ENCODE assay signal across 12 cellular contexts in the genomic region with DNA sequence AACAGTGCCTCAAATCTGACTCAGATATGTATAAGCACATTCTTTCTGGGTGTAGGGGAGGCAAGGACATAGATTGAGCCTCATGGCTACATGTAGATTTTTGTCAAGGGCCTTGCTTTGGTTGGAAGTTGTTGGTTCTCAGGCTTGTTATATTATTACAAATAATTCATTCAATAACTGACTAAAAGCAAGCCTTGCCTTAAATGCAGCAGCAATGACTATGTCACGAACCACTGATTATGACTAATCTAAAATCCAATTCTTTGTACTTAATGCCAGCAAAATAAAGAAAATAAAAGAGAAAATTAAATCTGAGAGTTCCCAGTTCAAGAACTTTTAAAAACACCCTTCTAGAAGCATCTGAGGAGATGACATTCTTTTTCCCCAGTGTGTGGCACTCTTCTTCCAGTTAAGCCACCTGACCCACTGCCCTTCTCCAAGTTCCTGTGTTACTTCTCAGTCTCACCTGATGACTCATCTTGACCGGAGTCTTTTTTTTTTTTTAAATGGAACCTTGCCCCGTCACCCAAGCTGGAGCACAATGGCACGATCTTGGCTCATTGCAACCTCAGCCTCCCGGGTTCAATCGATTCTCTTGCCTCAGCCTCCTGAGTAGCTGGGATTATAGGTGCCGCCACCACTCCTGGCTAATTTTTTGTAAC.
A peak's percentile ranks its signal among the peaks of the same experiment; 100 is the strongest.
DNase-seq lines count a peak whose midpoint lies in the region; ATAC-seq, FAIRE-seq and TF ChIP-seq lines count a peak whose summit lies in the region.
"Had no signal": no experiment of that assay in that cellular context is flagged by ENCODE, and none has a peak within 500 bp of the region (broad histone marks: within the 10 kb centered on the region; RNA-seq: fewer than 3 reads in every experiment).

No MANE protein-coding gene starts in this region.

- no peak overlapping the region for H3K27ac Mint-ChIP-seq in GM23338
- H3K27ac Mint-ChIP-seq: activated B cell treated with CpG ODN at 0.5 μM for 24 hours, nephron progenitor cell had no signal

- POLR2A ChIA-PET in A549 (lab: Yijun Ruan, JAX) = no interaction called here

- peak; percentile 65 to 73; a peak in 4 of 6 replicates for ATAC-seq in A549
- ATAC-seq in GM23338 = no peak
- ATAC-seq in Right ventricle myocardium inferior = no peak
- no peak for ATAC-seq in HG02678 (IDR thresholded peaks at IDR 0.05; ENCODE audit: unreplicated experiment)
- no peak for ATAC-seq in HG03521 (IDR thresholded peaks at IDR 0.05; ENCODE audit: unreplicated experiment)
- ATAC-seq: gastroesophageal sphincter had no signal

- peak overlapping the region in 1 of 2 experiments; percentile 51; a peak in 1 of 6 replicates for H3K27ac ChIP-seq in A549
- H3K27ac ChIP-seq in GM23338 (ENCODE audit: low read depth) = no peak overlapping the region
- no peak overlapping the region for H3K27ac ChIP-seq in right atrium auricular region
- H3K27ac ChIP-seq: gastroesophageal sphincter had no signal

- H3K36me3 Mint-ChIP-seq in GM23338 (ENCODE audit: low read depth) = no peaks in the 10 kb centered on the region

- H3K9me3 ChIP-seq in A549 (no peaks in the 10 kb centered on the region), right atrium auricular region (no peaks in the 10 kb centered on the region)
- H3K9me3 ChIP-seq: gastroesophageal sphincter had no signal

- H3K4me3 ChIP-seq in A549 (no peak overlapping the region), GM23338 (no peak overlapping the region), fibroblast of the aortic adventitia (ENCODE audit: low read depth, low read length) (no peak overlapping the region), right atrium auricular region (no peak overlapping the region)
- H3K4me3 ChIP-seq: gastroesophageal sphincter had no signal

- H3K36me3 ChIP-seq in GM23338 (ENCODE audit: insufficient read depth) (no peaks in the 10 kb centered on the region), right atrium auricular region (no peaks in the 10 kb centered on the region)
- H3K36me3 ChIP-seq: gastroesophageal sphincter had no signal

- FAIRE-seq in A549 (lab: Jason Lieb, UNC) = no peak

- CTCF ChIA-PET in A549 (lab: Yijun Ruan, JAX) = interaction anchor here (0.7 to 1.0 kb wide), 3 partner anchors 8 to 1720 kb away, joined by 3 read pairs; no protein-coding TSS in a partner anchor

- H3K27me3 Mint-ChIP-seq in GM23338 (ENCODE audit: insufficient read depth, low read depth, poor library complexity) = no peaks in the 10 kb centered on the region
- H3K27me3 Mint-ChIP-seq: activated B cell treated with CpG ODN at 0.5 μM for 24 hours had no signal

- no peak overlapping the region for H2AFZ ChIP-seq in GM23338

- H3K9me2 ChIP-seq in GM23338 (ENCODE audit: insufficient read depth) = peaks cover 4% of the 10 kb centered on the region; the same call in 1 of the 2 replicates

- TF ChIP-seq POLR2A in A549 (IDR thresholded peaks at IDR 0.05; ENCODE audit: low read length) = no peak

- no peak for TF ChIP-seq EP300 in A549 (IDR thresholded peaks at IDR 0.05)

- TF ChIP-seq RAD21 in A549 (conservative IDR thresholded peaks at IDR 0.05 in 1 of 2, IDR thresholded peaks at IDR 0.05 in 1 of 2) = peak; percentile 47 to 58; a peak in 4 of 5 replicates

- H3K4me1 ChIP-seq in A549 = peaks cover 8% of the 10 kb centered on the region; the same call in 1 of the 3 replicates
- H3K4me1 ChIP-seq in GM23338 (ENCODE audit: insufficient read depth) = no peaks in the 10 kb centered on the region
- no peaks in the 10 kb centered on the region for H3K4me1 ChIP-seq in right atrium auricular region
- H3K4me1 ChIP-seq: gastroesophageal sphincter had no signal

- no peaks in the 10 kb centered on the region for H3F3A ChIP-seq in GM23338 (replicated peaks; ENCODE audit: low read depth)

- H3K79me2 ChIP-seq in GM23338 (replicated peaks; ENCODE audit: insufficient read depth) = no peaks in the 10 kb centered on the region

- H3K4me2 ChIP-seq in A549 (peak overlapping the region; percentile 43; the same call in 2 of the 3 replicates), GM23338 (no peak overlapping the region)

- peaks cover 10% of the 10 kb centered on the region; the same call in 2 of the 3 replicates for H3K9me3 Mint-ChIP-seq in GM23338
- H3K9me3 Mint-ChIP-seq: activated B cell treated with CpG ODN at 0.5 μM for 24 hours, nephron progenitor cell had no signal

- WGBS in A549 (ENCODE audit: missing lambda C conversion rate) = 59% methylated on average over 7 of the region's 7 CpGs

- peak; percentile 39; the same call in 2 of the 3 replicates for TF ChIP-seq CTCF in A549 (IDR thresholded peaks at IDR 0.05)
- peak; percentile 11 to 46; a peak in 2 of 4 replicates for TF ChIP-seq CTCF in GM23338 (conservative IDR thresholded peaks at IDR 0.05; ENCODE audit: low read depth in 2 of 2)
- TF ChIP-seq CTCF in fibroblast of the aortic adventitia (IDR thresholded peaks at IDR 0.05; ENCODE audit: insufficient read depth, low read length) = no peak
- no peak for TF ChIP-seq CTCF in right atrium auricular region (IDR thresholded peaks at IDR 0.05)

- no peaks in the 10 kb centered on the region for H3K27me3 ChIP-seq in GM23338 (ENCODE audit: insufficient read depth)
- no peaks in the 10 kb centered on the region for H3K27me3 ChIP-seq in right atrium auricular region
- H3K27me3 ChIP-seq: gastroesophageal sphincter had no signal

- DNase-seq in A549 (ENCODE audit: low read depth in 1 of 2, low spot score in 1 of 2) = peak; percentile 46 to 72
- peak; percentile 26 for DNase-seq in GM23338 (ENCODE audit: low spot score)
- DNase-seq in NOMO-1 treated with DMSO at 0.1 percent for 48 hours (lab: John Stamatoyannopoulos, UW; ENCODE audit: unreplicated experiment) = peak; percentile 48
- peak; percentile 34 for DNase-seq in fibroblast of the aortic adventitia (ENCODE audit: low read depth)
- DNase-seq in Right ventricle myocardium inferior (ENCODE audit: missing footprints) = no peak
- DNase-seq in right atrium auricular region (ENCODE audit: low spot score) = no peak
- DNase-seq: activated B cell treated with CpG ODN at 0.5 μM for 24 hours, NCI-H446 treated with DMSO at 0.1 percent for 48 hours, nephron progenitor cell had no signal

- H3K4me1 Mint-ChIP-seq in GM23338 = no peaks in the 10 kb centered on the region
- H3K4me1 Mint-ChIP-seq: activated B cell treated with CpG ODN at 0.5 μM for 24 hours, nephron progenitor cell had no signal

- no peaks in the 10 kb centered on the region for H4K20me1 ChIP-seq in GM23338 (replicated peaks; ENCODE audit: insufficient read depth)

- no peak overlapping the region for H3K4me3 Mint-ChIP-seq in GM23338
- H3K4me3 Mint-ChIP-seq: activated B cell treated with CpG ODN at 0.5 μM for 24 hours, nephron progenitor cell had no signal

- intact Hi-C loops in Right ventricle myocardium inferior (cut with DNase I) = no loop called here

TF ChIP-seq in A549, 52 proteins besides CTCF, POLR2A, EP300 and RAD21:
- 0 out of 2 replicates have a peak, but pooled peaks have one; percentile 36 for TF ChIP-seq FOSL2 (IDR thresholded peaks at IDR 0.05)
- TF ChIP-seq FOSL2 (CRISPR knock-in tag; IDR thresholded peaks at IDR 0.05) = peak; percentile 78
- no peak for TF ChIP-seq HEYL (CRISPR knock-in tag; IDR thresholded peaks at IDR 0.05)
- TF ChIP-seq SMC3 (IDR thresholded peaks at IDR 0.05) = peak; percentile 28; the same call in 1 of the 3 replicates

TF ChIP-seq in GM23338, 12 proteins besides CTCF, POLR2A, EP300 and RAD21 (continues in another document):
- TF ChIP-seq, protein P1, sequence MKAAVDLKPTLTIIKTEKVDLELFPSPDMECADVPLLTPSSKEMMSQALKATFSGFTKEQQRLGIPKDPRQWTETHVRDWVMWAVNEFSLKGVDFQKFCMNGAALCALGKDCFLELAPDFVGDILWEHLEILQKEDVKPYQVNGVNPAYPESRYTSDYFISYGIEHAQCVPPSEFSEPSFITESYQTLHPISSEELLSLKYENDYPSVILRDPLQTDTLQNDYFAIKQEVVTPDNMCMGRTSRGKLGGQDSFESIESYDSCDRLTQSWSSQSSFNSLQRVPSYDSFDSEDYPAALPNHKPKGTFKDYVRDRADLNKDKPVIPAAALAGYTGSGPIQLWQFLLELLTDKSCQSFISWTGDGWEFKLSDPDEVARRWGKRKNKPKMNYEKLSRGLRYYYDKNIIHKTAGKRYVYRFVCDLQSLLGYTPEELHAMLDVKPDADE (IDR thresholded peaks at IDR 0.05) = no peak

Comparison
In these comparisons a context has a peak if more than half of its experiments do, and no peak if none do; other contexts are left out.
1. ATAC-seq: peak in A549 (2 of 2); none in GM23338 (single experiment), Right ventricle myocardium inferior (single experiment), HG02678 (single experiment) and HG03521 (single experiment).
2. DNase-seq: peak in A549 (2 of 2), GM23338 (single experiment), NOMO-1 treated with DMSO at 0.1 percent for 48 hours (single experiment) and fibroblast of the aortic adventitia (single experiment); none in Right ventricle myocardium inferior (single experiment) and right atrium auricular region (single experiment).
3. CTCF ChIP-seq: peak in A549 (single experiment) and GM23338 (2 of 2); none in fibroblast of the aortic adventitia (single experiment) and right atrium auricular region (0 of 2).